1 cellular context compared by ENCODE assay signal in genomic region chr18:7575465-7576026, GRCh38.
A peak's percentile ranks its signal among the peaks of the same experiment; 100 is the strongest.
TF ChIP-seq lines count a peak whose summit lies in the region.

No MANE protein-coding gene starts in this region.

TF ChIP-seq in HepG2, 621 proteins besides CTCF, POLR2A, EP300 and RAD21 (continued from another document):
- TF ChIP-seq ZNF414 (CRISPR knock-in tag; IDR thresholded peaks at IDR 0.05) (no peak), HMGXB4 (CRISPR knock-in tag; IDR thresholded peaks at IDR 0.05; ENCODE audit: borderline replicate concordance in 1 of 2, low read depth in 1 of 2) (peak in 1 of 2 experiments; percentile 2; a peak in 1 of 4 replicates), FOXK1 (CRISPR knock-in tag; IDR thresholded peaks at IDR 0.05; ENCODE audit: borderline replicate concordance, low read depth) (no peak), MAFK (conservative IDR thresholded peaks at IDR 0.05 in 1 of 2, IDR thresholded peaks at IDR 0.05 in 1 of 2; ENCODE audit: low read length in 2 of 2) (peak; percentile 49 to 71), E2F1 (CRISPR knock-in tag; IDR thresholded peaks at IDR 0.05) (no peak), DMTF1 (CRISPR knock-in tag; IDR thresholded peaks at IDR 0.05) (no peak), NR2F1 (CRISPR knock-in tag; IDR thresholded peaks at IDR 0.05) (no peak), NFE2L2 (IDR thresholded peaks at IDR 0.05; ENCODE audit: low read length) (peak; percentile 36; the same call in 1 of the 2 replicates), HDAC1 (CRISPR knock-in tag; IDR thresholded peaks at IDR 0.05) (0 out of 2 replicates have a peak, but pooled peaks have one; percentile 17), MAFF (IDR thresholded peaks at IDR 0.05; ENCODE audit: low read depth, low read length) (peak; percentile 61), MYC (CRISPR knock-in tag; IDR thresholded peaks at IDR 0.05; ENCODE audit: borderline replicate concordance) (no peak), KAT2B (IDR thresholded peaks at IDR 0.05; ENCODE audit: borderline replicate concordance, low read depth, low read length) (no peak)
TF ChIP-seq in HepG2: peak in this region for 5.
